1 cellular context compared by ENCODE assay signal in genomic region chr6:77462359-77463307, GRCh38.
A peak's percentile ranks its signal among the peaks of the same experiment; 100 is the strongest.
TF ChIP-seq lines count a peak whose summit lies in the region.

No MANE protein-coding gene starts in this region.

TF ChIP-seq in GM23338, 12 proteins besides CTCF, POLR2A, EP300 and RAD21 (continued from another document):
- TF ChIP-seq REST (IDR thresholded peaks at IDR 0.05; ENCODE audit: unreplicated experiment) (no peak), POLR2AphosphoS5 (IDR thresholded peaks at IDR 0.05; ENCODE audit: low read depth) (no peak), ETS1 (IDR thresholded peaks at IDR 0.05) (no peak), CREB1 (CRISPR knock-in tag; IDR thresholded peaks at IDR 0.05; ENCODE audit: low read depth) (peak; percentile 20; the same call in 1 of the 2 replicates), ZNF114 (CRISPR knock-in tag; IDR thresholded peaks at IDR 0.05) (no peak), ZNF331 (CRISPR knock-in tag; IDR thresholded peaks at IDR 0.05; ENCODE audit: low read depth) (no peak), EZH2phosphoT487 (IDR thresholded peaks at IDR 0.05; ENCODE audit: unreplicated experiment) (peak; percentile 10), JUNB (IDR thresholded peaks at IDR 0.05; ENCODE audit: unreplicated experiment) (no peak)
TF ChIP-seq in GM23338: peak in this region for 3.
